Comparison of ENCODE assay signal across 19 cellular contexts in genomic region chr7:133674079-133674478, GRCh38.
"Had no signal": no experiment of that assay in that cellular context is flagged by ENCODE, and none has a peak within 500 bp of the region (broad histone marks: within the 10 kb centered on the region; RNA-seq: fewer than 3 reads in every experiment).

No MANE protein-coding gene starts in this region.

- H3K4me3 ChIP-seq: dorsolateral prefrontal cortex, heart left ventricle, psoas muscle, sigmoid colon, skin epidermis, testis, tibial nerve, upper lobe of right lung, vagina had no signal

- DNase-seq: dorsolateral prefrontal cortex; effector CD8-positive, alpha-beta T cell; heart left ventricle; hippocampal formation; mesendoderm; naive B cell; nephron progenitor cell; psoas muscle; retina; sigmoid colon; stimulated activated CD4-positive, alpha-beta T cell treated with anti-CD3 and anti-CD28 coated beads, Interleukin-2, amount 100 ng/mL, for 24 hours; stimulated activated CD4-positive, alpha-beta T cell treated with anti-CD3 and anti-CD28 coated beads, Interleukin-4, amount 100 ng/mL, for 4 hours; stimulated activated naive B cell treated with anti-CD40 and anti-IgM and Interleukin-4, amounts not matched to agents 10 μg/mL and 1 μg/mL and 100 μg/mL, for 72 hours; stimulated activated naive CD8-positive, alpha-beta T cell treated with anti-CD3 and anti-CD28 coated beads, Interleukin-15, amount 100 ng/mL, for 72 hours; testis; upper lobe of right lung had no signal
